12 cellular contexts compared by ENCODE assay signal in genomic region chr2:230267556-230267955, GRCh38. TPM values are rescaled to one million over a fixed set of nuclear protein-coding genes. Genes with fewer than 3 reads are reported as not detected.
DNase-seq lines count a peak whose midpoint lies in the region; ATAC-seq, FAIRE-seq and TF ChIP-seq lines count a peak whose summit lies in the region.
"Had no signal": no experiment of that assay in that cellular context is flagged by ENCODE, and none has a peak within 500 bp of the region (broad histone marks: within the 10 kb centered on the region; RNA-seq: fewer than 3 reads in every experiment).

No MANE protein-coding gene starts in this region.

- H3K36me3 ChIP-seq in GM23248 (ENCODE audit: low read depth): no peaks in the 10 kb centered on the region

- no peaks in the 10 kb centered on the region for H3K4me1 ChIP-seq in GM23248 (ENCODE audit: insufficient read depth)

- no peak for DNase-seq in GM12891 (ENCODE audit: insufficient read length, low spot score)
- DNase-seq in mucosa of gallbladder (ENCODE audit: low spot score): no peak
- DNase-seq in NCI-H345 treated with DMSO at 0.1 percent for 48 hours (lab: John Stamatoyannopoulos, UW; ENCODE audit: unreplicated experiment): no peak
- DNase-seq in SHP77 (lab: John Stamatoyannopoulos, UW): no peak
- no peak for DNase-seq in GM23248
- DNase-seq: CD4-positive, CD25-positive, alpha-beta regulatory T cell; NCI-H1930; PC-9 had no signal

- H3K9me2 ChIP-seq in GM23248 (ENCODE audit: insufficient read depth): no peaks in the 10 kb centered on the region

- no peaks in the 10 kb centered on the region for H3K27me3 ChIP-seq in GM23248 (replicated peaks; ENCODE audit: insufficient read depth)

- H3F3A ChIP-seq in GM23248 (ENCODE audit: insufficient read depth): no peaks in the 10 kb centered on the region

- peak; percentile 41 for ATAC-seq in GM19025 (IDR thresholded peaks at IDR 0.05; ENCODE audit: low read depth, unreplicated experiment)
- peak; percentile 74 for ATAC-seq in HG02642 (IDR thresholded peaks at IDR 0.05; ENCODE audit: poor library complexity, unreplicated experiment)
- ATAC-seq in HG03457 (IDR thresholded peaks at IDR 0.05; ENCODE audit: unreplicated experiment): peak; percentile 54

- H3K9ac ChIP-seq in GM23248: no peak overlapping the region

- no peak overlapping the region for H3K4me3 ChIP-seq in GM23248
- H3K4me3 ChIP-seq: PC-9 had no signal

- no peak overlapping the region for H3K4me2 ChIP-seq in GM23248 (ENCODE audit: unreplicated experiment)
- H3K4me2 ChIP-seq: PC-9 had no signal

- WGBS in GM23248 (ENCODE audit: low coverage in 1 of 2, low lambda C conversion rate in 2 of 2, missing lambda C conversion rate in 2 of 2), 2 experiments: 51 to 59% methylated on average over 3 of the region's 3 CpGs

- in situ Hi-C loops in GM23248 (cut with MboI): no loop called here

- no peak overlapping the region for H3K27ac ChIP-seq in GM23248
- H3K27ac ChIP-seq: PC-9 had no signal

- no peaks in the 10 kb centered on the region for H3K9me3 ChIP-seq in GM23248 (ENCODE audit: low read depth)

- H3K79me2 ChIP-seq in GM23248 (ENCODE audit: insufficient read depth): no peaks in the 10 kb centered on the region

- H4K20me1 ChIP-seq in GM23248 (ENCODE audit: insufficient read depth): no peaks in the 10 kb centered on the region

- TF ChIP-seq POLR2A in GM12891 (IDR thresholded peaks at IDR 0.05; ENCODE audit: low read depth, low read length): no peak

- peak; percentile 94 for FAIRE-seq in GM12891 (lab: Jason Lieb, UNC)
- FAIRE-seq: TTC549 had no signal

- H2AFZ ChIP-seq in GM23248: no peak overlapping the region
- H2AFZ ChIP-seq: PC-9 had no signal

TF ChIP-seq in GM12891, 5 proteins besides CTCF, POLR2A, EP300 and RAD21:
- TF ChIP-seq PAX5 (IDR thresholded peaks at IDR 0.05; ENCODE audit: insufficient read depth, low read length, severe bottlenecking): no peak
- peak; percentile 94 for TF ChIP-seq SPI1 (IDR thresholded peaks at IDR 0.05; ENCODE audit: low read depth, low read length)
TF ChIP-seq in GM12891: peak in this region for 1.

RNA-seq across cellular contexts. Expression of gene SP140, which starts 42.0 kb away (rescaled TPM):
- 54.9 TPM for polyA plus RNA-seq in GM12891 (2012; ENCODE audit: low read depth, missing spikeins)
- total RNA-seq in mucosa of gallbladder: 4.2 TPM
- total RNA-seq in GM23248 (2014; rRNA removed; shearing (Covaris generic)): not detected in 2 replicates
- 0.53 TPM in 1 of 2 replicates, not detected in the other for polyA plus RNA-seq in GM23248 (2016; fragmentation: Nextera tagmentation; extraction: Ambion mirVana)

RNA-seq across cellular contexts. Expression of gene SP110, which starts 47.8 kb away (rescaled TPM):
- polyA plus RNA-seq in GM12891 (2012; ENCODE audit: low read depth, missing spikeins): 64.0 TPM
- total RNA-seq in mucosa of gallbladder: 16.2 TPM
- 11.6 and 24.3 TPM in 2 replicates for total RNA-seq in GM23248 (2014; rRNA removed; shearing (Covaris generic))
- polyA plus RNA-seq in GM23248 (2016; fragmentation: Nextera tagmentation; extraction: Ambion mirVana): 11.1 and 13.4 TPM in 2 replicates

RNA-seq across cellular contexts. Expression of gene SP140L, which starts 59.4 kb away (rescaled TPM):
- polyA plus RNA-seq in GM12891 (2012; ENCODE audit: low read depth, missing spikeins): 14.2 TPM
- 19.5 TPM for total RNA-seq in mucosa of gallbladder
- total RNA-seq in GM23248 (2014; rRNA removed; shearing (Covaris generic)): 7.8 and 8.0 TPM in 2 replicates
- 11.1 and 11.5 TPM in 2 replicates for polyA plus RNA-seq in GM23248 (2016; fragmentation: Nextera tagmentation; extraction: Ambion mirVana)
